In genomic region chr17:82238562-82239201, GRCh38 we compare ENCODE assay signal across 8 cellular contexts. TPM values are rescaled to one million over a fixed set of nuclear protein-coding genes. Genes with fewer than 3 reads are reported as not detected.
DNase-seq lines count a peak whose midpoint lies in the region; ATAC-seq lines count a peak whose summit lies in the region.

No MANE protein-coding gene starts in this region.

- peak overlapping the region; percentile 83 for H3K27ac Mint-ChIP-seq in central memory CD8-positive, alpha-beta T cell (ENCODE audit: low read depth)
- peak overlapping the region; percentile 93 for H3K27ac Mint-ChIP-seq in stimulated activated effector memory CD8-positive, alpha-beta T cell treated with anti-CD3 and anti-CD28 coated beads, Interleukin-12 subunit alpha, Interleukin-12 subunit beta, amount 100 ng/mL, for 72 hours

- H3K27ac ChIP-seq in mesodermal cell (ENCODE audit: low read depth, low read length, severe bottlenecking) = peak overlapping the region; percentile 41

- H3K36me3 ChIP-seq in mesodermal cell (ENCODE audit: control insufficient read depth, insufficient read depth, low read length) = peaks cover 71% of the 10 kb centered on the region

- peak; percentile 68 for ATAC-seq in central memory CD8-positive, alpha-beta T cell (replicated peaks; ENCODE audit: extremely low read depth, poor library complexity, severe bottlenecking)
- peak; percentile 65 for ATAC-seq in stimulated activated effector memory CD8-positive, alpha-beta T cell treated with anti-CD3 and anti-CD28 coated beads, Interleukin-12 subunit alpha, Interleukin-12 subunit beta, amount 100 ng/mL, for 72 hours

- H3K9me3 ChIP-seq in mesodermal cell (ENCODE audit: control insufficient read depth, low read length) = no peaks in the 10 kb centered on the region

- 83 to 87% methylated on average over 30 to 33 of the region's 33 CpGs for WGBS in mesodermal cell (ENCODE audit: insufficient coverage in 2 of 2), 2 experiments

- H3K9me3 Mint-ChIP-seq in central memory CD8-positive, alpha-beta T cell = no peaks in the 10 kb centered on the region
- H3K9me3 Mint-ChIP-seq in stimulated activated effector memory CD8-positive, alpha-beta T cell treated with anti-CD3 and anti-CD28 coated beads, Interleukin-12 subunit alpha, Interleukin-12 subunit beta, amount 100 ng/mL, for 72 hours = no peaks in the 10 kb centered on the region

- peak overlapping the region; percentile 80 for H3K4me3 Mint-ChIP-seq in central memory CD8-positive, alpha-beta T cell
- H3K4me3 Mint-ChIP-seq in stimulated activated effector memory CD8-positive, alpha-beta T cell treated with anti-CD3 and anti-CD28 coated beads, Interleukin-12 subunit alpha, Interleukin-12 subunit beta, amount 100 ng/mL, for 72 hours = peak overlapping the region; percentile 61

- no peaks in the 10 kb centered on the region for H3K27me3 Mint-ChIP-seq in central memory CD8-positive, alpha-beta T cell

- peaks cover 59% of the 10 kb centered on the region for H3K4me1 ChIP-seq in mesodermal cell (ENCODE audit: control insufficient read depth, insufficient read depth, low read length, poor library complexity, severe bottlenecking)

- peaks cover 37% of the 10 kb centered on the region for H3K36me3 Mint-ChIP-seq in central memory CD8-positive, alpha-beta T cell (ENCODE audit: insufficient read depth)
- peaks cover 100% of the 10 kb centered on the region for H3K36me3 Mint-ChIP-seq in stimulated activated effector memory CD8-positive, alpha-beta T cell treated with anti-CD3 and anti-CD28 coated beads, Interleukin-12 subunit alpha, Interleukin-12 subunit beta, amount 100 ng/mL, for 72 hours

- H3K4me3 ChIP-seq in mesodermal cell (ENCODE audit: extremely low read depth, insufficient read depth, low read length, poor library complexity, severe bottlenecking) = no peak overlapping the region

- peak; percentile 74 for DNase-seq in AG08396 (ENCODE audit: low spot score)
- DNase-seq in HT1080 (ENCODE audit: low read depth) = peak; percentile 50
- DNase-seq in activated CD4-positive, CD25-positive, alpha-beta regulatory T cell treated with anti-CD3 and anti-CD28 coated beads, Interleukin-2, amount 50 U/mL, for 72 hours = peak; percentile 62
- DNase-seq in central memory CD8-positive, alpha-beta T cell (ENCODE audit: low spot score in 2 of 2) = peak in 1 of 2 donors; percentile 57
- peak in 1 of 2 donors; percentile 78 for DNase-seq in stimulated activated effector memory CD8-positive, alpha-beta T cell treated with anti-CD3 and anti-CD28 coated beads, Interleukin-12 subunit alpha, Interleukin-12 subunit beta, amount 100 ng/mL, for 72 hours (ENCODE audit: low spot score in 2 of 2)
- no peak for DNase-seq in cerebellar nuclear complex (lab: John Stamatoyannopoulos, UW)
- no peak for DNase-seq in NCI-H1930 (lab: John Stamatoyannopoulos, UW)

- H3K4me1 Mint-ChIP-seq in central memory CD8-positive, alpha-beta T cell = peaks cover 53% of the 10 kb centered on the region
- peaks cover 84% of the 10 kb centered on the region for H3K4me1 Mint-ChIP-seq in stimulated activated effector memory CD8-positive, alpha-beta T cell treated with anti-CD3 and anti-CD28 coated beads, Interleukin-12 subunit alpha, Interleukin-12 subunit beta, amount 100 ng/mL, for 72 hours

RNA-seq across cellular contexts. Expression of gene SLC16A3, which starts 9.8 kb away (rescaled TPM):
- 344 and 355 TPM in 2 replicates for total RNA-seq in HT1080 (2014; rRNA removed; shearing (Covaris generic))
- polyA plus RNA-seq in HT1080 (2015; cell fraction: cytosol; rRNA removed) = 262 and 360 TPM in 2 replicates
- 286 and 310 TPM in 2 replicates for polyA plus RNA-seq in HT1080 (2015; cell fraction: nucleus; rRNA removed)
- polyA plus RNA-seq in mesodermal cell (2013, experiment 1 of 2) = 107 TPM
- polyA plus RNA-seq in mesodermal cell (2013, experiment 2 of 2) = 93.4 TPM

RNA-seq across cellular contexts. Expression of gene CCDC57, which starts 26.0 kb away (rescaled TPM):
- 10.6 and 12.9 TPM in 2 replicates for total RNA-seq in HT1080 (2014; rRNA removed; shearing (Covaris generic))
- polyA plus RNA-seq in HT1080 (2015; cell fraction: cytosol; rRNA removed) = 6.4 and 6.7 TPM in 2 replicates
- 86.3 and 105 TPM in 2 replicates for polyA plus RNA-seq in HT1080 (2015; cell fraction: nucleus; rRNA removed)
- 28.8 TPM for polyA plus RNA-seq in mesodermal cell (2013, experiment 1 of 2)
- polyA plus RNA-seq in mesodermal cell (2013, experiment 2 of 2) = 22.8 TPM

RNA-seq across cellular contexts. Expression of gene CSNK1D, which starts 34.8 kb away (rescaled TPM):
- 34.0 and 58.5 TPM in 2 replicates for total RNA-seq in HT1080 (2014; rRNA removed; shearing (Covaris generic))
- 121 and 123 TPM in 2 replicates for polyA plus RNA-seq in HT1080 (2015; cell fraction: cytosol; rRNA removed)
- polyA plus RNA-seq in HT1080 (2015; cell fraction: nucleus; rRNA removed) = 270 and 287 TPM in 2 replicates
- polyA plus RNA-seq in mesodermal cell (2013, experiment 1 of 2) = 108 TPM
- polyA plus RNA-seq in mesodermal cell (2013, experiment 2 of 2) = 105 TPM

Comparison
In these comparisons a context has a peak if more than half of its experiments do, and no peak if none do; other contexts are left out.
1. DNase-seq: peak in AG08396 (single experiment), HT1080 (single experiment) and activated CD4-positive, CD25-positive, alpha-beta regulatory T cell treated with anti-CD3 and anti-CD28 coated beads, Interleukin-2, amount 50 U/mL, for 72 hours (single experiment); none in cerebellar nuclear complex (0 of 2) and NCI-H1930 (0 of 2).